In the genomic region with DNA sequence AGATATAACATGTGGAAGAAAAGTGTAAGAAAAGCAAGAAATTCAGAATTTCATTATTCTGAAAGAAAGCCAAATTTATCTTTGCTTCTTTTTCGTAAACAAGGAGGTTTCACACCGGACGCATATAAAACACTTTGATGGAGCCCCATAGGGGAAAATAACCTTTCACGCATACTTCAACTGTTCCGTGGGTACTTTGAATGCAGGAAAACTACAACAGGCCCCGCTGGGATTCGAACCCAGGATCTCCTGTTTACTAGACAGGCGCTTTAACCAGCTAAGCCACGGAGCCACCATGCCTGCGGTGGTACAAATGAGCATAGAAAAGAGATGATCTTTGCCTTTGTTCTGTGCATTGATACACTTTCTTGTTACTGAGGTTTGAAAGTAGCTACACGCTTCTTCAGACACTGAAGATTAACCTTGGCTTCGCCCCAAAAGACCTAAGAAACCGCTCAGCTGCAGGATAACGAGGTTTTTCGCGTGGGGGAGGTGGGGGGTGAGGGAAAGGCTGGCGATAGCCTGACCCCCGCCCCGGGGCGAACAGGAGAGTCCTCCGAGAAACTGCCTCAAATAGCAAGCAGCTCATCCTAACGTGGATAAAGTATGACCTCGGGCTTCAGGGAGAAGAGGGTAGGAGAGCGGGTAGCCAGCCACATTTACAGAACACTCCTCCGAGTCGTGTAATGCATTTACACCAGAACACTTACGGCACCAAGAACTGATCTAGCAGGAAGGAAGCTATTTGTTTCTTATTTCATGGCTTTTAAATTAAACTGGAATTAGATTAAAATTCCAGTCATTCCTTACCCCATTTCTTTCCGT, we compare ENCODE assay signal across 1 cellular context.
TF ChIP-seq lines count a peak whose summit lies in the region.

No MANE protein-coding gene starts in this region.

TF ChIP-seq in HepG2, 621 proteins besides CTCF, POLR2A, EP300 and RAD21 (continued from another document and continues in another):
- TF ChIP-seq, protein P1, sequence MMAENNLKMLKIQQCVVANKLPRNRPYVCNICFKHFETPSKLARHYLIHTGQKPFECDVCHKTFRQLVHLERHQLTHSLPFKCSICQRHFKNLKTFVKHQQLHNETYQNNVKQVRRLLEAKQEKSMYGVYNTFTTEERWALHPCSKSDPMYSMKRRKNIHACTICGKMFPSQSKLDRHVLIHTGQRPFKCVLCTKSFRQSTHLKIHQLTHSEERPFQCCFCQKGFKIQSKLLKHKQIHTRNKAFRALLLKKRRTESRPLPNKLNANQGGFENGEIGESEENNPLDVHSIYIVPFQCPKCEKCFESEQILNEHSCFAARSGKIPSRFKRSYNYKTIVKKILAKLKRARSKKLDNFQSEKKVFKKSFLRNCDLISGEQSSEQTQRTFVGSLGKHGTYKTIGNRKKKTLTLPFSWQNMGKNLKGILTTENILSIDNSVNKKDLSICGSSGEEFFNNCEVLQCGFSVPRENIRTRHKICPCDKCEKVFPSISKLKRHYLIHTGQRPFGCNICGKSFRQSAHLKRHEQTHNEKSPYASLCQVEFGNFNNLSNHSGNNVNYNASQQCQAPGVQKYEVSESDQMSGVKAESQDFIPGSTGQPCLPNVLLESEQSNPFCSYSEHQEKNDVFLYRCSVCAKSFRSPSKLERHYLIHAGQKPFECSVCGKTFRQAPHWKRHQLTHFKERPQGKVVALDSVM (CRISPR knock-in tag; IDR thresholded peaks at IDR 0.05), result peak; percentile 50; the same call in 1 of the 2 replicates
- TF ChIP-seq, protein P2, sequence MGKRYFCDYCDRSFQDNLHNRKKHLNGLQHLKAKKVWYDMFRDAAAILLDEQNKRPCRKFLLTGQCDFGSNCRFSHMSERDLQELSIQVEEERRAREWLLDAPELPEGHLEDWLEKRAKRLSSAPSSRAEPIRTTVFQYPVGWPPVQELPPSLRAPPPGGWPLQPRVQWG (CRISPR knock-in tag; IDR thresholded peaks at IDR 0.05; ENCODE audit: borderline replicate concordance, low read depth), result no peak
- TF ChIP-seq, protein P3, sequence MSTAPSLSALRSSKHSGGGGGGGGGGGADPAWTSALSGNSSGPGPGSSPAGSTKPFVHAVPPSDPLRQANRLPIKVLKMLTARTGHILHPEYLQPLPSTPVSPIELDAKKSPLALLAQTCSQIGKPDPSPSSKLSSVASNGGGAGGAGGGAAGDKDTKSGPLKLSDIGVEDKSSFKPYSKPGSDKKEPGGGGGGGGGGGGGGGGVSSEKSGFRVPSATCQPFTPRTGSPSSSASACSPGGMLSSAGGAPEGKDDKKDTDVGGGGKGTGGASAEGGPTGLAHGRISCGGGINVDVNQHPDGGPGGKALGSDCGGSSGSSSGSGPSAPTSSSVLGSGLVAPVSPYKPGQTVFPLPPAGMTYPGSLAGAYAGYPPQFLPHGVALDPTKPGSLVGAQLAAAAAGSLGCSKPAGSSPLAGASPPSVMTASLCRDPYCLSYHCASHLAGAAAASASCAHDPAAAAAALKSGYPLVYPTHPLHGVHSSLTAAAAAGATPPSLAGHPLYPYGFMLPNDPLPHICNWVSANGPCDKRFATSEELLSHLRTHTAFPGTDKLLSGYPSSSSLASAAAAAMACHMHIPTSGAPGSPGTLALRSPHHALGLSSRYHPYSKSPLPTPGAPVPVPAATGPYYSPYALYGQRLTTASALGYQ (CRISPR knock-in tag; IDR thresholded peaks at IDR 0.05), result 0 out of 2 replicates have a peak, but pooled peaks have one; percentile 45
- TF ChIP-seq PAX8 (CRISPR knock-in tag; IDR thresholded peaks at IDR 0.05; ENCODE audit: borderline replicate concordance) (no peak), PHF5A (CRISPR knock-in tag; IDR thresholded peaks at IDR 0.05; ENCODE audit: low read depth, unreplicated experiment) (peak; percentile 97), AGO2 (optimal IDR thresholded peaks at IDR 0.05; ENCODE audit: low read depth, low read length) (no peak), ZNF44 (CRISPR knock-in tag; IDR thresholded peaks at IDR 0.05) (peak; percentile 96), KLF9 (CRISPR knock-in tag; IDR thresholded peaks at IDR 0.05; ENCODE audit: low read depth) (no peak), ZNF556 (CRISPR knock-in tag; IDR thresholded peaks at IDR 0.05; ENCODE audit: borderline replicate concordance) (peak; percentile 85), ATAD3A (CRISPR knock-in tag; IDR thresholded peaks at IDR 0.05) (no peak), ZNF780A (CRISPR knock-in tag; IDR thresholded peaks at IDR 0.05) (no peak), MBD4 (IDR thresholded peaks at IDR 0.05; ENCODE audit: borderline replicate concordance, low read length) (no peak), CBX5 (CRISPR knock-in tag; IDR thresholded peaks at IDR 0.05; ENCODE audit: borderline replicate concordance) (peak; percentile 33; the same call in 1 of the 2 replicates), ZNF766 (CRISPR knock-in tag; IDR thresholded peaks at IDR 0.05; ENCODE audit: borderline replicate concordance) (peak; percentile 30; the same call in 1 of the 2 replicates), SOX5 (CRISPR knock-in tag; IDR thresholded peaks at IDR 0.05; ENCODE audit: borderline replicate concordance) (peak; percentile 72; the same call in 1 of the 2 replicates), POGZ (CRISPR knock-in tag; IDR thresholded peaks at IDR 0.05) (peak; percentile 67), MYNN (CRISPR knock-in tag; IDR thresholded peaks at IDR 0.05; ENCODE audit: low read depth) (no peak), NCOA1 (CRISPR knock-in tag; IDR thresholded peaks at IDR 0.05) (no peak), HDAC2 (CRISPR knock-in tag; IDR thresholded peaks at IDR 0.05) (peak; percentile 79), ZC3H4 (CRISPR knock-in tag; IDR thresholded peaks at IDR 0.05; ENCODE audit: borderline replicate concordance) (no peak), FOXJ3 (CRISPR knock-in tag; IDR thresholded peaks at IDR 0.05; ENCODE audit: borderline replicate concordance) (peak; percentile 94), NR2C2 (CRISPR knock-in tag; IDR thresholded peaks at IDR 0.05; ENCODE audit: borderline replicate concordance) (no peak), ZNF253 (CRISPR knock-in tag; IDR thresholded peaks at IDR 0.05; ENCODE audit: borderline replicate concordance) (no peak), DNMT3B (CRISPR knock-in tag; conservative IDR thresholded peaks at IDR 0.05) (peak; percentile 98), PHF8 (CRISPR knock-in tag; IDR thresholded peaks at IDR 0.05) (peak; percentile 53; the same call in 1 of the 2 replicates), ZNF563 (CRISPR knock-in tag; IDR thresholded peaks at IDR 0.05) (no peak; the same call in 1 of the 2 replicates), TSC22D2 (CRISPR knock-in tag; IDR thresholded peaks at IDR 0.05; ENCODE audit: borderline replicate concordance) (peak; percentile 92; the same call in 1 of the 2 replicates), NFATC3 (CRISPR knock-in tag; IDR thresholded peaks at IDR 0.05) (0 out of 2 replicates have a peak, but pooled peaks have one; percentile 79), ZNF850 (CRISPR knock-in tag; conservative IDR thresholded peaks at IDR 0.05) (0 out of 2 replicates have a peak, but pooled peaks have one; percentile 51)
- TF ChIP-seq, protein P4, sequence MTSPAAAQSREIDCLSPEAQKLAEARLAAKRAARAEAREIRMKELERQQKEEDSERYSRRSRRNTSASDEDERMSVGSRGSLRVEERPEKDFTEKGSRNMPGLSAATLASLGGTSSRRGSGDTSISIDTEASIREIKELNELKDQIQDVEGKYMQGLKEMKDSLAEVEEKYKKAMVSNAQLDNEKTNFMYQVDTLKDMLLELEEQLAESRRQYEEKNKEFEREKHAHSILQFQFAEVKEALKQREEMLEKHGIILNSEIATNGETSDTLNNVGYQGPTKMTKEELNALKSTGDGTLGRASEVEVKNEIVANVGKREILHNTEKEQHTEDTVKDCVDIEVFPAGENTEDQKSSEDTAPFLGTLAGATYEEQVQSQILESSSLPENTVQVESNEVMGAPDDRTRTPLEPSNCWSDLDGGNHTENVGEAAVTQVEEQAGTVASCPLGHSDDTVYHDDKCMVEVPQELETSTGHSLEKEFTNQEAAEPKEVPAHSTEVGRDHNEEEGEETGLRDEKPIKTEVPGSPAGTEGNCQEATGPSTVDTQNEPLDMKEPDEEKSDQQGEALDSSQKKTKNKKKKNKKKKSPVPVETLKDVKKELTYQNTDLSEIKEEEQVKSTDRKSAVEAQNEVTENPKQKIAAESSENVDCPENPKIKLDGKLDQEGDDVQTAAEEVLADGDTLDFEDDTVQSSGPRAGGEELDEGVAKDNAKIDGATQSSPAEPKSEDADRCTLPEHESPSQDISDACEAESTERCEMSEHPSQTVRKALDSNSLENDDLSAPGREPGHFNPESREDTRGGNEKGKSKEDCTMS (CRISPR knock-in tag; conservative IDR thresholded peaks at IDR 0.05), result no peak
- TF ChIP-seq, protein P5, sequence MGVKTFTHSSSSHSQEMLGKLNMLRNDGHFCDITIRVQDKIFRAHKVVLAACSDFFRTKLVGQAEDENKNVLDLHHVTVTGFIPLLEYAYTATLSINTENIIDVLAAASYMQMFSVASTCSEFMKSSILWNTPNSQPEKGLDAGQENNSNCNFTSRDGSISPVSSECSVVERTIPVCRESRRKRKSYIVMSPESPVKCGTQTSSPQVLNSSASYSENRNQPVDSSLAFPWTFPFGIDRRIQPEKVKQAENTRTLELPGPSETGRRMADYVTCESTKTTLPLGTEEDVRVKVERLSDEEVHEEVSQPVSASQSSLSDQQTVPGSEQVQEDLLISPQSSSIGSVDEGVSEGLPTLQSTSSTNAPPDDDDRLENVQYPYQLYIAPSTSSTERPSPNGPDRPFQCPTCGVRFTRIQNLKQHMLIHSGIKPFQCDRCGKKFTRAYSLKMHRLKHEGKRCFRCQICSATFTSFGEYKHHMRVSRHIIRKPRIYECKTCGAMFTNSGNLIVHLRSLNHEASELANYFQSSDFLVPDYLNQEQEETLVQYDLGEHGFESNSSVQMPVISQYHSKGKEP (CRISPR knock-in tag; IDR thresholded peaks at IDR 0.05), result 0 out of 2 replicates have a peak, but pooled peaks have one; percentile 83
- TF ChIP-seq, protein P6, sequence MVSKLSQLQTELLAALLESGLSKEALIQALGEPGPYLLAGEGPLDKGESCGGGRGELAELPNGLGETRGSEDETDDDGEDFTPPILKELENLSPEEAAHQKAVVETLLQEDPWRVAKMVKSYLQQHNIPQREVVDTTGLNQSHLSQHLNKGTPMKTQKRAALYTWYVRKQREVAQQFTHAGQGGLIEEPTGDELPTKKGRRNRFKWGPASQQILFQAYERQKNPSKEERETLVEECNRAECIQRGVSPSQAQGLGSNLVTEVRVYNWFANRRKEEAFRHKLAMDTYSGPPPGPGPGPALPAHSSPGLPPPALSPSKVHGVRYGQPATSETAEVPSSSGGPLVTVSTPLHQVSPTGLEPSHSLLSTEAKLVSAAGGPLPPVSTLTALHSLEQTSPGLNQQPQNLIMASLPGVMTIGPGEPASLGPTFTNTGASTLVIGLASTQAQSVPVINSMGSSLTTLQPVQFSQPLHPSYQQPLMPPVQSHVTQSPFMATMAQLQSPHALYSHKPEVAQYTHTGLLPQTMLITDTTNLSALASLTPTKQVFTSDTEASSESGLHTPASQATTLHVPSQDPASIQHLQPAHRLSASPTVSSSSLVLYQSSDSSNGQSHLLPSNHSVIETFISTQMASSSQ (IDR thresholded peaks at IDR 0.05; ENCODE audit: low read depth), result peak; percentile 68
- TF ChIP-seq, protein P6 (CRISPR knock-in tag; IDR thresholded peaks at IDR 0.05; ENCODE audit: borderline replicate concordance), result peak; percentile 58; the same call in 1 of the 2 replicates
- TF ChIP-seq, protein P7, sequence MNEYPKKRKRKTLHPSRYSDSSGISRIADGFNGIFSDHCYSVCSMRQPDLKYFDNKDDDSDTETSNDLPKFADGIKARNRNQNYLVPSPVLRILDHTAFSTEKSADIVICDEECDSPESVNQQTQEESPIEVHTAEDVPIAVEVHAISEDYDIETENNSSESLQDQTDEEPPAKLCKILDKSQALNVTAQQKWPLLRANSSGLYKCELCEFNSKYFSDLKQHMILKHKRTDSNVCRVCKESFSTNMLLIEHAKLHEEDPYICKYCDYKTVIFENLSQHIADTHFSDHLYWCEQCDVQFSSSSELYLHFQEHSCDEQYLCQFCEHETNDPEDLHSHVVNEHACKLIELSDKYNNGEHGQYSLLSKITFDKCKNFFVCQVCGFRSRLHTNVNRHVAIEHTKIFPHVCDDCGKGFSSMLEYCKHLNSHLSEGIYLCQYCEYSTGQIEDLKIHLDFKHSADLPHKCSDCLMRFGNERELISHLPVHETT (CRISPR knock-in tag; conservative IDR thresholded peaks at IDR 0.05), result peak; percentile 88; the same call in 1 of the 2 replicates
- TF ChIP-seq, protein P8, sequence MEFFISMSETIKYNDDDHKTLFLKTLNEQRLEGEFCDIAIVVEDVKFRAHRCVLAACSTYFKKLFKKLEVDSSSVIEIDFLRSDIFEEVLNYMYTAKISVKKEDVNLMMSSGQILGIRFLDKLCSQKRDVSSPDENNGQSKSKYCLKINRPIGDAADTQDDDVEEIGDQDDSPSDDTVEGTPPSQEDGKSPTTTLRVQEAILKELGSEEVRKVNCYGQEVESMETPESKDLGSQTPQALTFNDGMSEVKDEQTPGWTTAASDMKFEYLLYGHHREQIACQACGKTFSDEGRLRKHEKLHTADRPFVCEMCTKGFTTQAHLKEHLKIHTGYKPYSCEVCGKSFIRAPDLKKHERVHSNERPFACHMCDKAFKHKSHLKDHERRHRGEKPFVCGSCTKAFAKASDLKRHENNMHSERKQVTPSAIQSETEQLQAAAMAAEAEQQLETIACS (CRISPR knock-in tag; IDR thresholded peaks at IDR 0.05), result no peak
- TF ChIP-seq, protein P9, sequence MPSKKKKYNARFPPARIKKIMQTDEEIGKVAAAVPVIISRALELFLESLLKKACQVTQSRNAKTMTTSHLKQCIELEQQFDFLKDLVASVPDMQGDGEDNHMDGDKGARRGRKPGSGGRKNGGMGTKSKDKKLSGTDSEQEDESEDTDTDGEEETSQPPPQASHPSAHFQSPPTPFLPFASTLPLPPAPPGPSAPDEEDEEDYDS (CRISPR knock-in tag; IDR thresholded peaks at IDR 0.05), result peak; percentile 78
